7 cellular contexts compared by ENCODE assay signal in genomic region chr6:27173232-27173601, GRCh38.
A peak's percentile ranks its signal among the peaks of the same experiment; 100 is the strongest.
DNase-seq lines count a peak whose midpoint lies in the region; ATAC-seq, FAIRE-seq and TF ChIP-seq lines count a peak whose summit lies in the region.
"Not testable (repeated sequence)": the region's sequence is repeated elsewhere in the genome, so short reads cannot be mapped to it uniquely, and the experiment has no call there.

No MANE protein-coding gene starts in this region.

- H3K4me1 ChIP-seq in CD8-positive, alpha-beta memory T cell (ENCODE audit: insufficient read depth, low read length); HEK293 (ENCODE audit: control insufficient read depth, insufficient read depth, low read length); IMR-90 (ENCODE audit: control insufficient read depth, insufficient read depth, low read length); OCI-LY7 (ENCODE audit: insufficient read depth, low read length, poor library complexity, severe bottlenecking): not testable (repeated sequence)
- H3K4me1 ChIP-seq in HCT116 (ENCODE audit: control insufficient read depth in 1 of 2, insufficient read depth in 2 of 2, low read length in 2 of 2) (peaks cover 6 to 30% of the 10 kb centered on the region in 2 experiments; a peak in 3 of 4 replicates), K562 (replicated peaks in 1 of 2; ENCODE audit: control insufficient read depth in 2 of 2, insufficient read depth in 2 of 2, low read length in 2 of 2) (peaks cover 26 to 32% of the 10 kb centered on the region in 2 experiments; a peak in 4 of 5 replicates)

- not testable (repeated sequence) for H3K4ac ChIP-seq in IMR-90 (ENCODE audit: low read depth, low read length)

- H3K27ac ChIP-seq in CD8-positive, alpha-beta memory T cell (ENCODE audit: low read depth, low read length), result peak overlapping the region; percentile 41
- not testable (repeated sequence) for H3K27ac ChIP-seq in HCT116 (ENCODE audit: low read depth, low read length); HEK293 (ENCODE audit: extremely low read depth, low read depth, low read length); IMR-90 (ENCODE audit: insufficient read depth, low read length); OCI-LY7 (ENCODE audit: low read depth, low read length, poor library complexity, severe bottlenecking)
- peak overlapping the region; percentile 57 for H3K27ac ChIP-seq in K562 (ENCODE audit: extremely low read depth, low read depth, low read length)

- H2AK5ac ChIP-seq in IMR-90 (ENCODE audit: low read depth, low read length), result not testable (repeated sequence)

- not testable (repeated sequence) for BruUV-seq in HCT116 (replicated peaks; lab: Mats Ljungman, UMichigan); IMR-90 (replicated peaks; lab: Mats Ljungman, UMichigan); OCI-LY7 (replicated peaks; lab: Mats Ljungman, UMichigan); K562 (replicated peaks; lab: Mats Ljungman, UMichigan)

- H4K8ac ChIP-seq in IMR-90 (ENCODE audit: low read depth in 2 of 2, low read length in 2 of 2), result not testable (repeated sequence)

- H2AFZ ChIP-seq in HCT116 (ENCODE audit: low read depth, low read length, poor library complexity, severe bottlenecking), result peak overlapping the region; percentile 41
- H2AFZ ChIP-seq in IMR-90 (replicated peaks; ENCODE audit: low read length, poor library complexity), result not testable (repeated sequence)
- H2AFZ ChIP-seq in OCI-LY7 (ENCODE audit: low read length), result 0 out of 2 replicates have a peak overlapping the region, but pooled peaks have one; percentile 43
- peak overlapping the region; percentile 71 for H2AFZ ChIP-seq in K562 (ENCODE audit: low read depth, low read length)

- H3K9me2 ChIP-seq in HCT116 (ENCODE audit: insufficient read depth); OCI-LY7 (ENCODE audit: insufficient read depth, low read length): not testable (repeated sequence)

- H2BK5ac ChIP-seq in IMR-90 (ENCODE audit: low read depth, low read length, poor library complexity, severe bottlenecking), result not testable (repeated sequence)

- ATAC-seq in HCT116; IMR-90 (ENCODE audit: low read depth): not testable (repeated sequence)
- ATAC-seq in K562, result peak; percentile 1; the same call in 1 of the 3 replicates

- H3K56ac ChIP-seq in IMR-90 (ENCODE audit: extremely low read depth, insufficient read depth, low read length), result not testable (repeated sequence)

- not testable (repeated sequence) for H4K5ac ChIP-seq in IMR-90 (ENCODE audit: low read depth, low read length)

- H3K4me3 ChIP-seq in CD8-positive, alpha-beta memory T cell (ENCODE audit: low read length); HCT116 (replicated peaks in 1 of 2; ENCODE audit: low read depth in 1 of 2, low read length in 2 of 2); HEK293 (ENCODE audit: low read depth, low read length); IMR-90 (ENCODE audit: insufficient read depth, low read depth, low read length); OCI-LY7 (ENCODE audit: low read depth, low read length, poor library complexity, severe bottlenecking): not testable (repeated sequence)
- 0 out of 2 replicates have a peak overlapping the region, but pooled peaks have one; percentile 1 for H3K4me3 ChIP-seq in K562

- not testable (repeated sequence) for H2BK20ac ChIP-seq in IMR-90 (ENCODE audit: low read depth, low read length)

- H3K27ac Mint-ChIP-seq in CD8-positive, alpha-beta memory T cell, result peak overlapping the region in 1 of 8 donors; percentile 24
- 0 out of 2 replicates have a peak overlapping the region, but pooled peaks have one; percentile 38 for H3K27ac Mint-ChIP-seq in HFFc6

- H3K14ac ChIP-seq in IMR-90 (replicated peaks; ENCODE audit: low read depth, low read length), result not testable (repeated sequence)

- not testable (repeated sequence) for DNase-seq in CD8-positive, alpha-beta memory T cell; HCT116 (ENCODE audit: low read depth, low spot score); HFFc6; IMR-90; OCI-LY7 (ENCODE audit: low spot score)
- DNase-seq in K562 (ENCODE audit: extremely low read depth in 1 of 4, low spot score in 3 of 4), result peak in 1 of 4 experiments; percentile 55

- FAIRE-seq in K562 (lab: Jason Lieb, UNC), result not testable (repeated sequence)

- H3K23ac ChIP-seq in IMR-90 (ENCODE audit: low read depth, low read length), result not testable (repeated sequence)

- CTCF ChIA-PET in CD8-positive, alpha-beta memory T cell (lab: Charles Lee), result interaction anchor here (0.7 to 0.8 kb wide), 2 partner anchors 10 to 573 kb away, joined by 3 read pairs; no protein-coding TSS in a partner anchor
- CTCF ChIA-PET in HCT116 (lab: Charles Lee); OCI-LY7 (lab: Charles Lee; ENCODE audit: unreplicated experiment): not testable (repeated sequence)
- CTCF ChIA-PET in HEK293 (lab: Yijun Ruan, JAX), result interaction anchor here (0.6 to 4.7 kb wide), 2 partner anchors 10 to 13 kb away, joined by 3 to 22 read pairs; no protein-coding TSS in a partner anchor
- CTCF ChIA-PET in IMR-90 (lab: Yijun Ruan, JAX), result interaction anchor here (0.6 kb wide), 1 partner anchor 346 kb away, joined by 3 read pairs; no protein-coding TSS in a partner anchor
- CTCF ChIA-PET in K562 (lab: Yijun Ruan, JAX; ENCODE audit: low intra/inter-chr PET ratio), result interaction anchor here (0.7 kb wide), 1 partner anchor 511 kb away, joined by 5 read pairs; no protein-coding TSS in a partner anchor

- dilution Hi-C loops in IMR-90 (cut with HindIII; ENCODE audit: low sequenced_read_pairs, unreplicated experiment), result not testable (repeated sequence)

- TF ChIP-seq POLR2A in HCT116 (IDR thresholded peaks at IDR 0.05; ENCODE audit: borderline replicate concordance, extremely low read depth, insufficient read depth, insufficient read length); IMR-90 (IDR thresholded peaks at IDR 0.05; ENCODE audit: low read depth, low read length); K562 (conservative IDR thresholded peaks at IDR 0.05): not testable (repeated sequence)

- H2BK15ac ChIP-seq in IMR-90 (ENCODE audit: low read depth, low read length), result 0 out of 3 replicates have a peak overlapping the region, but pooled peaks have one; percentile 58

- not testable (repeated sequence) for H3K9me3 Mint-ChIP-seq in CD8-positive, alpha-beta memory T cell; HFFc6

- peaks cover 0 to 12% (median 1%) of the 10 kb centered on the region in 3 donors for H3K36me3 Mint-ChIP-seq in CD8-positive, alpha-beta memory T cell
- H3K36me3 Mint-ChIP-seq in HFFc6 (ENCODE audit: low read depth), result not testable (repeated sequence)

- not testable (repeated sequence) for H3K18ac ChIP-seq in IMR-90 (ENCODE audit: low read depth, low read length)

- TF ChIP-seq CTCF in HCT116 (IDR thresholded peaks at IDR 0.05 in 2 of 3, conservative IDR thresholded peaks at IDR 0.05 in 1 of 3; ENCODE audit: borderline replicate concordance in 1 of 3, insufficient read depth in 1 of 3, low read depth in 2 of 3, low read length in 2 of 3); HEK293 (tag by site-specific recombination; IDR thresholded peaks at IDR 0.05); HFFc6 (IDR thresholded peaks at IDR 0.05); IMR-90 (conservative IDR thresholded peaks at IDR 0.05; ENCODE audit: low read depth, low read length); OCI-LY7 (conservative IDR thresholded peaks at IDR 0.05; ENCODE audit: low read length); K562 (IDR thresholded peaks at IDR 0.05 in 2 of 3, conservative IDR thresholded peaks at IDR 0.05 in 1 of 3; ENCODE audit: insufficient read depth in 2 of 3, low read depth in 1 of 3, low read length in 3 of 3): not testable (repeated sequence)

- RAD21 ChIA-PET in HCT116 (lab: Charles Lee; ENCODE audit: low non-redundant PET in 1 of 2, low total read pairs in 2 of 2, uncharacterized antibody in 2 of 2, unreplicated experiment in 2 of 2), result not testable (repeated sequence)

- H2BK120ac ChIP-seq in IMR-90 (ENCODE audit: low read depth, low read length), result not testable (repeated sequence)

- not testable (repeated sequence) for H3K79me2 ChIP-seq in HCT116 (ENCODE audit: insufficient read depth, low read length); OCI-LY7 (ENCODE audit: insufficient read depth, low read depth, low read length); K562 (ENCODE audit: control insufficient read depth, insufficient read depth, low read length)

- in situ Hi-C loops in IMR-90 (cut with MboI; ENCODE audit: low sequenced_read_pairs); K562 (cut with MboI): not testable (repeated sequence)

- H4K20me1 ChIP-seq in HCT116 (ENCODE audit: insufficient read depth); IMR-90 (ENCODE audit: insufficient read depth, low read length); OCI-LY7 (ENCODE audit: insufficient read depth, low read length); K562 (replicated peaks; ENCODE audit: control insufficient read depth, insufficient read depth, low read length): not testable (repeated sequence)

- not testable (repeated sequence) for H3K4me2 ChIP-seq in HCT116 (ENCODE audit: low read length); IMR-90 (ENCODE audit: low read depth, low read length); OCI-LY7 (ENCODE audit: low read length)
- H3K4me2 ChIP-seq in K562 (ENCODE audit: insufficient read depth, low read length), result peak overlapping the region; percentile 15

- H3K9me3 ChIP-seq in CD8-positive, alpha-beta memory T cell (ENCODE audit: low read length); HEK293 (ENCODE audit: control insufficient read depth, insufficient read depth, low read depth, low read length); IMR-90 (ENCODE audit: control insufficient read depth, insufficient read depth, low read length); OCI-LY7 (ENCODE audit: low read length); K562 (replicated peaks; ENCODE audit: control insufficient read depth, insufficient read depth, low read depth, low read length): not testable (repeated sequence)
- H3K9me3 ChIP-seq in HCT116 (ENCODE audit: control insufficient read depth in 1 of 2, insufficient read depth in 1 of 2, low read depth in 1 of 2, low read length in 2 of 2), result peaks cover 5 to 15% of the 10 kb centered on the region in 2 experiments; a peak in 2 of 4 replicates

- not testable (repeated sequence) for H3K4me3 Mint-ChIP-seq in CD8-positive, alpha-beta memory T cell; HFFc6

- WGBS in IMR-90 (ENCODE audit: extremely low coverage in 2 of 2, insufficient read length in 1 of 2), 2 experiments, result no CpG with 5 or more reads among the region's 8 CpGs
- 7% methylated on average over 8 of the region's 8 CpGs for WGBS in K562 (ENCODE audit: insufficient coverage, low coverage, missing lambda C conversion rate)

- H2AK9ac ChIP-seq in IMR-90 (replicated peaks; ENCODE audit: low read depth, low read length, poor library complexity), result not testable (repeated sequence)

- H3K4me1 Mint-ChIP-seq in CD8-positive, alpha-beta memory T cell, result peaks cover 9 to 20% (median 13%) of the 10 kb centered on the region in 3 donors
- H3K4me1 Mint-ChIP-seq in HFFc6 (ENCODE audit: low read depth), result peaks cover 37% of the 10 kb centered on the region

- not testable (repeated sequence) for H3K9ac ChIP-seq in HCT116 (ENCODE audit: low read length); IMR-90 (ENCODE audit: low read depth, low read length)
- peak overlapping the region; percentile 51 to 64; a peak in 3 of 4 replicates for H3K9ac ChIP-seq in K562 (ENCODE audit: insufficient read depth in 1 of 2, low read depth in 2 of 2, low read length in 2 of 2)

- not testable (repeated sequence) for H3K27me3 ChIP-seq in CD8-positive, alpha-beta memory T cell (ENCODE audit: insufficient read depth, low read length, poor library complexity, severe bottlenecking); HCT116 (ENCODE audit: insufficient read depth, low read length); IMR-90 (ENCODE audit: control insufficient read depth, insufficient read depth, low read length); K562 (ENCODE audit: control insufficient read depth in 2 of 2, insufficient read depth in 2 of 2, low read length in 2 of 2)

- H3K79me1 ChIP-seq in IMR-90 (ENCODE audit: low read depth in 1 of 2, low read length in 2 of 2), result not testable (repeated sequence)

- TF ChIP-seq EP300 in K562 (IDR thresholded peaks at IDR 0.05; ENCODE audit: low read length), result not testable (repeated sequence)

- peaks cover 0 to 24% of the 10 kb centered on the region in 2 donors for H3K27me3 Mint-ChIP-seq in CD8-positive, alpha-beta memory T cell
- H3K27me3 Mint-ChIP-seq in HFFc6 (ENCODE audit: insufficient read depth), result not testable (repeated sequence)

- POLR2A ChIA-PET in CD8-positive, alpha-beta memory T cell (lab: Charles Lee); IMR-90 (lab: Charles Lee; ENCODE audit: unreplicated experiment): not testable (repeated sequence)
- POLR2A ChIA-PET in HCT116 (lab: Charles Lee) (interaction anchor here (0.7 kb wide), 1 partner anchor 491 kb away, joined by 3 read pairs; no protein-coding TSS in a partner anchor), HEK293 (lab: Yijun Ruan, JAX) (interaction anchor here (0.6 to 0.7 kb wide), 2 partner anchors 442 to 605 kb away, joined by 3 to 4 read pairs; no protein-coding TSS in a partner anchor), OCI-LY7 (lab: Charles Lee) (interaction anchor here (0.7 kb wide), 1 partner anchor 75 kb away, joined by 4 read pairs; no protein-coding TSS in a partner anchor), K562 (lab: Yijun Ruan, JAX) (interaction anchor here (0.8 to 1.6 kb wide), 5 partner anchors 11 to 411 kb away, joined by 3 to 7 read pairs (median 4); a partner anchor contains a TSS)

- not testable (repeated sequence) for H4K91ac ChIP-seq in IMR-90 (ENCODE audit: insufficient read depth, low read depth, low read length)

- not testable (repeated sequence) for H3K36me3 ChIP-seq in CD8-positive, alpha-beta memory T cell (ENCODE audit: insufficient read depth, low read length); HCT116 (ENCODE audit: control insufficient read depth in 1 of 2, insufficient read depth in 2 of 2, low read length in 2 of 2); HEK293 (ENCODE audit: control insufficient read depth in 2 of 2, insufficient read depth in 1 of 2, low read length in 2 of 2); IMR-90 (ENCODE audit: control insufficient read depth, insufficient read depth, low read length); OCI-LY7 (ENCODE audit: insufficient read depth, low read length); K562 (ENCODE audit: control insufficient read depth, insufficient read depth, low read length)

- H3K9me1 ChIP-seq in IMR-90 (ENCODE audit: insufficient read depth, low read length); K562 (ENCODE audit: control insufficient read depth, insufficient read depth, low read length): not testable (repeated sequence)

- TF ChIP-seq RAD21 in HCT116 (IDR thresholded peaks at IDR 0.05; ENCODE audit: low read depth); IMR-90 (IDR thresholded peaks at IDR 0.05; ENCODE audit: low read length); K562 (CRISPR knock-in tag; conservative IDR thresholded peaks at IDR 0.05 in 1 of 2, IDR thresholded peaks at IDR 0.05 in 1 of 2): not testable (repeated sequence)

- intact Hi-C loops in HCT116 (cut with micrococcal nuclease), result loop anchor here (10.0 kb wide), 1 partner anchor 122 kb away; no protein-coding TSS in a partner anchor
- intact Hi-C loops in IMR-90 (cut with micrococcal nuclease); OCI-LY7 (cut with micrococcal nuclease; ENCODE audit: unreplicated experiment); K562 (cut with micrococcal nuclease): not testable (repeated sequence)
